Comparison of ENCODE assay signal across 26 cellular contexts in genomic region chr9:98732801-98733200, GRCh38. TPM values are rescaled to one million over a fixed set of nuclear protein-coding genes. Genes with fewer than 3 reads are reported as not detected.
"Had no signal": no experiment of that assay in that cellular context is flagged by ENCODE, and none has a peak within 500 bp of the region (broad histone marks: within the 10 kb centered on the region; RNA-seq: fewer than 3 reads in every experiment).

No MANE protein-coding gene starts in this region.

- FAIRE-seq: RCC 7860 had no signal

- H3K4me1 Mint-ChIP-seq: activated CD4-positive, alpha-beta memory T cell treated with anti-CD3 and anti-CD28 coated beads, Interleukin-2, amount 10 ng/mL, durations not matched to agents 7 days and 5 days; activated CD4-positive, alpha-beta T cell treated with anti-CD3 and anti-CD28 coated beads for 36 hours; activated naive CD4-positive, alpha-beta T cell treated with anti-CD3 and anti-CD28 coated beads, Interleukin-2, amount 10 ng/mL, durations not matched to agents 7 days and 5 days; activated naive CD8-positive, alpha-beta T cell treated with anti-CD3 and anti-CD28 coated beads for 36 hours; activated T-helper 17 cell treated with anti-CD3 and anti-CD28 coated beads, Interleukin-2, amount 50 U/mL, for 72 hours had no signal

- H3K9me3 Mint-ChIP-seq: activated CD4-positive, alpha-beta memory T cell treated with anti-CD3 and anti-CD28 coated beads, Interleukin-2, amount 10 ng/mL, durations not matched to agents 7 days and 5 days; activated naive CD4-positive, alpha-beta T cell treated with anti-CD3 and anti-CD28 coated beads, Interleukin-2, amount 10 ng/mL, durations not matched to agents 7 days and 5 days; activated naive CD8-positive, alpha-beta T cell treated with anti-CD3 and anti-CD28 coated beads for 36 hours; activated T-helper 17 cell treated with anti-CD3 and anti-CD28 coated beads, Interleukin-2, amount 50 U/mL, for 72 hours had no signal

- ATAC-seq: activated CD4-positive, alpha-beta T cell treated with anti-CD3 and anti-CD28 coated beads for 36 hours; activated T-helper 17 cell treated with anti-CD3 and anti-CD28 coated beads, Interleukin-2, amount 50 U/mL, for 72 hours; PC-3; T-cell had no signal

- H3K4me3 ChIP-seq: MG63 had no signal

- H3K27ac ChIP-seq: VCaP had no signal

- H3K9me3 ChIP-seq: MG63 had no signal

- H3K27ac Mint-ChIP-seq: activated CD4-positive, alpha-beta memory T cell treated with anti-CD3 and anti-CD28 coated beads, Interleukin-2, amount 10 ng/mL, durations not matched to agents 7 days and 5 days; activated CD4-positive, alpha-beta T cell treated with anti-CD3 and anti-CD28 coated beads for 36 hours; activated naive CD4-positive, alpha-beta T cell treated with anti-CD3 and anti-CD28 coated beads, Interleukin-2, amount 10 ng/mL, durations not matched to agents 7 days and 5 days; activated naive CD8-positive, alpha-beta T cell treated with anti-CD3 and anti-CD28 coated beads for 36 hours; activated T-helper 17 cell treated with anti-CD3 and anti-CD28 coated beads, Interleukin-2, amount 50 U/mL, for 72 hours; T-cell had no signal

- H3K27me3 ChIP-seq: MG63 had no signal

- H3K36me3 Mint-ChIP-seq: activated naive CD4-positive, alpha-beta T cell treated with anti-CD3 and anti-CD28 coated beads, Interleukin-2, amount 10 ng/mL, durations not matched to agents 7 days and 5 days had no signal

- H3K4me3 Mint-ChIP-seq: activated CD4-positive, alpha-beta memory T cell treated with anti-CD3 and anti-CD28 coated beads, Interleukin-2, amount 10 ng/mL, durations not matched to agents 7 days and 5 days; activated CD4-positive, alpha-beta T cell treated with anti-CD3 and anti-CD28 coated beads for 36 hours; activated naive CD4-positive, alpha-beta T cell treated with anti-CD3 and anti-CD28 coated beads, Interleukin-2, amount 10 ng/mL, durations not matched to agents 7 days and 5 days; activated naive CD8-positive, alpha-beta T cell treated with anti-CD3 and anti-CD28 coated beads for 36 hours; activated T-helper 17 cell treated with anti-CD3 and anti-CD28 coated beads, Interleukin-2, amount 50 U/mL, for 72 hours; T-cell had no signal

- DNase-seq: activated CD4-positive, alpha-beta memory T cell treated with anti-CD3 and anti-CD28 coated beads, Interleukin-2, amount 10 ng/mL, durations not matched to agents 7 days and 5 days; activated CD4-positive, alpha-beta T cell treated with anti-CD3 and anti-CD28 coated beads for 36 hours; activated CD4-positive, alpha-beta T cell treated with anti-CD3 and anti-CD28 coated beads, Interleukin-2, amount 50 U/mL, for 1 hour; activated gamma-delta T cell; activated naive CD4-positive, alpha-beta T cell treated with anti-CD3 and anti-CD28 coated beads, Interleukin-2, amount 10 ng/mL, durations not matched to agents 7 days and 5 days; activated naive CD8-positive, alpha-beta T cell treated with anti-CD3 and anti-CD28 coated beads for 36 hours; activated T-cell treated with anti-CD3 and anti-CD28 coated beads for 4 hours; activated T-cell treated with anti-CD3 and anti-CD28 coated beads, Interleukin-2, amount 50 U/mL, for 48 hours; central memory CD4-positive, alpha-beta T cell; MG63; MV-4-11; NCI-H1092 treated with DMSO at 0.1 percent for 48 hours; NCI-H1417 treated with DMSO at 0.1 percent for 48 hours; NCI-H1694; NCI-H2029 treated with DMSO at 0.1 percent for 48 hours; NCI-H510A treated with DMSO at 0.1 percent for 48 hours; NCI-H69; NK-92 treated with Interleukin-12 subunit alpha and Interleukin-12 subunit beta, amount 100 ng/mL, for 24 hours; PC-3; SIG-M5; T-cell had no signal

RNA-seq across cellular contexts. Expression of gene GABBR2, which starts 24.1 kb away (rescaled TPM):
- total RNA-seq: activated CD4-positive, alpha-beta memory T cell treated with anti-CD3 and anti-CD28 coated beads, Interleukin-2, amount 10 ng/mL, durations not matched to agents 7 days and 5 days; activated CD4-positive, alpha-beta T cell treated with anti-CD3 and anti-CD28 coated beads for 36 hours; activated CD8-positive, alpha-beta memory T cell treated with anti-CD3 and anti-CD28 coated beads for 36 hours; activated naive CD8-positive, alpha-beta T cell treated with anti-CD3 and anti-CD28 coated beads for 36 hours; activated T-helper 17 cell treated with anti-CD3 and anti-CD28 coated beads, Interleukin-2, amount 50 U/mL, for 72 hours; T-helper 2 cell treated with Interferon-gamma antibody and Interleukin-4, amounts not matched to agents 100 ng/mL and 5 ng/mL, for 36 hours had no signal
